Comparison of ENCODE assay signal across 1 cellular context in genomic region chr6:43803055-43803782, GRCh38.
A peak's percentile ranks its signal among the peaks of the same experiment; 100 is the strongest.
TF ChIP-seq lines count a peak whose summit lies in the region.

No MANE protein-coding gene starts in this region.

TF ChIP-seq in HepG2, 621 proteins besides CTCF, POLR2A, EP300 and RAD21 (continued from another document and continues in another):
- TF ChIP-seq TRAFD1 (CRISPR knock-in tag; IDR thresholded peaks at IDR 0.05; ENCODE audit: borderline replicate concordance) (no peak), ZNF776 (CRISPR knock-in tag; IDR thresholded peaks at IDR 0.05) (no peak), MED1 (CRISPR knock-in tag; IDR thresholded peaks at IDR 0.05) (peak; percentile 66), NRL (CRISPR knock-in tag; IDR thresholded peaks at IDR 0.05; ENCODE audit: borderline replicate concordance) (no peak), ZNF672 (CRISPR knock-in tag; IDR thresholded peaks at IDR 0.05) (no peak), ZFX (CRISPR knock-in tag; IDR thresholded peaks at IDR 0.05; ENCODE audit: low read depth) (no peak), ZNF331 (CRISPR knock-in tag; IDR thresholded peaks at IDR 0.05) (no peak), FOXJ3 (CRISPR knock-in tag; IDR thresholded peaks at IDR 0.05; ENCODE audit: borderline replicate concordance) (no peak), TEAD3 (CRISPR knock-in tag; optimal IDR thresholded peaks at IDR 0.05; ENCODE audit: borderline replicate concordance) (peak; percentile 92), JUNB (CRISPR knock-in tag; IDR thresholded peaks at IDR 0.05; ENCODE audit: borderline replicate concordance) (no peak), ZNF34 (CRISPR knock-in tag; IDR thresholded peaks at IDR 0.05; ENCODE audit: borderline replicate concordance) (no peak), ZNF609 (CRISPR knock-in tag; IDR thresholded peaks at IDR 0.05; ENCODE audit: borderline replicate concordance) (no peak), JUND (CRISPR knock-in tag; IDR thresholded peaks at IDR 0.05) (no peak), ZBTB10 (CRISPR knock-in tag; IDR thresholded peaks at IDR 0.05; ENCODE audit: borderline replicate concordance) (no peak), ZNF44 (CRISPR knock-in tag; IDR thresholded peaks at IDR 0.05) (no peak), FOXM1 (CRISPR knock-in tag; IDR thresholded peaks at IDR 0.05) (no peak), SOX6 (IDR thresholded peaks at IDR 0.05) (no peak), SOX6 (CRISPR knock-in tag; IDR thresholded peaks at IDR 0.05) (peak; percentile 67), MTF1 (CRISPR knock-in tag; IDR thresholded peaks at IDR 0.05) (no peak), ZNF251 (CRISPR knock-in tag; IDR thresholded peaks at IDR 0.05) (no peak), SAP130 (CRISPR knock-in tag; IDR thresholded peaks at IDR 0.05; ENCODE audit: low read depth) (0 out of 2 replicates have a peak, but pooled peaks have one; percentile 40), KDM4B (CRISPR knock-in tag; IDR thresholded peaks at IDR 0.05) (no peak), HNF4G (IDR thresholded peaks at IDR 0.05; ENCODE audit: borderline replicate concordance, low read depth, low read length) (no peak), HNF4G (CRISPR knock-in tag; IDR thresholded peaks at IDR 0.05; ENCODE audit: borderline replicate concordance, low read depth) (no peak), CENPBD1 (CRISPR knock-in tag; IDR thresholded peaks at IDR 0.05; ENCODE audit: borderline replicate concordance, low read depth) (no peak), THYN1 (CRISPR knock-in tag; IDR thresholded peaks at IDR 0.05; ENCODE audit: borderline replicate concordance, low read depth) (no peak), NFE2L1 (CRISPR knock-in tag; IDR thresholded peaks at IDR 0.05; ENCODE audit: borderline replicate concordance) (no peak), POLR2AphosphoS2 (IDR thresholded peaks at IDR 0.05; ENCODE audit: low read depth, low read length) (no peak), ZNF83 (CRISPR knock-in tag; IDR thresholded peaks at IDR 0.05; ENCODE audit: borderline replicate concordance) (no peak), ATF3 (CRISPR knock-in tag; IDR thresholded peaks at IDR 0.05) (no peak), RXRA (CRISPR knock-in tag; IDR thresholded peaks at IDR 0.05) (no peak; the same call in 1 of the 2 replicates), REPIN1 (CRISPR knock-in tag; IDR thresholded peaks at IDR 0.05; ENCODE audit: borderline replicate concordance, low read depth) (no peak), FOSL1 (CRISPR knock-in tag; IDR thresholded peaks at IDR 0.05; ENCODE audit: borderline replicate concordance) (no peak), ARID2 (CRISPR knock-in tag; IDR thresholded peaks at IDR 0.05; ENCODE audit: borderline replicate concordance) (no peak), MAF1 (CRISPR knock-in tag; IDR thresholded peaks at IDR 0.05; ENCODE audit: borderline replicate concordance) (no peak), ZKSCAN8 (CRISPR knock-in tag; IDR thresholded peaks at IDR 0.05; ENCODE audit: borderline replicate concordance) (no peak), ERF (CRISPR knock-in tag; IDR thresholded peaks at IDR 0.05) (no peak), ZBTB4 (CRISPR knock-in tag; IDR thresholded peaks at IDR 0.05; ENCODE audit: borderline replicate concordance) (no peak), CREB1 (IDR thresholded peaks at IDR 0.05) (no peak), CREB1 (CRISPR knock-in tag; IDR thresholded peaks at IDR 0.05) (0 out of 2 replicates have a peak, but pooled peaks have one; percentile 23), TBX2 (CRISPR knock-in tag; IDR thresholded peaks at IDR 0.05; ENCODE audit: borderline replicate concordance) (no peak), ZNF432 (CRISPR knock-in tag; IDR thresholded peaks at IDR 0.05; ENCODE audit: borderline replicate concordance) (no peak), SUZ12 (IDR thresholded peaks at IDR 0.05; ENCODE audit: low read depth, low read length) (no peak), MTF2 (CRISPR knock-in tag; IDR thresholded peaks at IDR 0.05; ENCODE audit: borderline replicate concordance) (no peak), NR2F2 (IDR thresholded peaks at IDR 0.05; ENCODE audit: borderline replicate concordance, low read depth) (no peak), ATM (IDR thresholded peaks at IDR 0.05; ENCODE audit: borderline replicate concordance) (no peak), ZNF784 (CRISPR knock-in tag; IDR thresholded peaks at IDR 0.05; ENCODE audit: borderline replicate concordance) (no peak), NCOA2 (CRISPR knock-in tag; IDR thresholded peaks at IDR 0.05) (peak; percentile 46; the same call in 1 of the 2 replicates), HNF1B (CRISPR knock-in tag; IDR thresholded peaks at IDR 0.05) (no peak), ZBTB44 (CRISPR knock-in tag; IDR thresholded peaks at IDR 0.05) (no peak), NBN (conservative IDR thresholded peaks at IDR 0.05) (no peak), HCFC1 (IDR thresholded peaks at IDR 0.05; ENCODE audit: low read depth, low read length) (no peak), RCOR2 (CRISPR knock-in tag; IDR thresholded peaks at IDR 0.05) (no peak), ZNF317 (CRISPR knock-in tag; IDR thresholded peaks at IDR 0.05) (no peak), TSC22D2 (CRISPR knock-in tag; IDR thresholded peaks at IDR 0.05; ENCODE audit: borderline replicate concordance) (no peak), ZSCAN25 (CRISPR knock-in tag; IDR thresholded peaks at IDR 0.05) (no peak), ZBTB21 (CRISPR knock-in tag; IDR thresholded peaks at IDR 0.05) (no peak)
